14 cellular contexts compared by ENCODE assay signal in the genomic region with DNA sequence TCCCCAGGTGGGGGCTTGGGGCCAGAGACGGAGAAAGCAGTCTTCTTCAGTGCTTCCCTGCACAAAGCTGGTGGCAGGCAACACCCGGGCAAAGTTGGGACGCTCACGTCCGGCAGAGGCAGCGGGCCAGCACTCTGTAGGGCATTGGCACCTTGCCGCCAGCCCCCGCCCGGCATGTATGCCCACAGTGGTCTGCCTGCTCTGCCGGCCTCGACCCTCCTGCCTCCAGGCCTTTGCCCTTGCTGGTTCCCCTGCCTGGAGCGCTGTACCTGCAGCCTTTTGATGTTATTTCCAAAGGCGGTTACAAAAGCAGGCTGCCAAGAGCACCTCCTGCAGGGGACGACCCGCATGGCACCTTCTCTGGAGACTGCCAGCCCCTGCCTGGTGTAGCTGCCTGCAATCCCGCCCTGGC. TPM values are rescaled to one million over a fixed set of nuclear protein-coding genes. Genes with fewer than 3 reads are reported as not detected.
DNase-seq lines count a peak whose midpoint lies in the region; ATAC-seq, FAIRE-seq and TF ChIP-seq lines count a peak whose summit lies in the region.
"Had no signal": no experiment of that assay in that cellular context is flagged by ENCODE, and none has a peak within 500 bp of the region (broad histone marks: within the 10 kb centered on the region; RNA-seq: fewer than 3 reads in every experiment).

No MANE protein-coding gene starts in this region.

- ATAC-seq in GM12878 = no peak
- no peak for ATAC-seq in left lobe of liver
- ATAC-seq: esophagus mucosa had no signal

- H3K4me2 ChIP-seq in GM12878 (ENCODE audit: control insufficient read depth, insufficient read depth) = no peak overlapping the region
- H3K4me2 ChIP-seq in keratinocyte (ENCODE audit: control insufficient read depth, extremely low read depth, insufficient read depth, low read depth, low read length) = no peak overlapping the region

- H3K27ac ChIP-seq in AG04450 (ENCODE audit: low read depth, low read length) (no peak overlapping the region), GM12878 (ENCODE audit: control insufficient read depth, insufficient read depth) (no peak overlapping the region), keratinocyte (ENCODE audit: control insufficient read depth, insufficient read depth, low read length) (no peak overlapping the region)
- H3K27ac ChIP-seq: HL-60 had no signal

- H3K36me3 ChIP-seq in H7 (replicated peaks; ENCODE audit: control insufficient read depth, insufficient read depth, low read length) (no peaks in the 10 kb centered on the region), GM12878 (ENCODE audit: control insufficient read depth in 2 of 2, insufficient read depth in 2 of 2, low read length in 1 of 2) (no peaks in the 10 kb centered on the region), keratinocyte (ENCODE audit: control insufficient read depth in 2 of 2, extremely low read depth in 1 of 2, insufficient read depth in 2 of 2, low read length in 2 of 2) (no peaks in the 10 kb centered on the region), HAP-1 (replicated peaks) (no peaks in the 10 kb centered on the region)

- no peaks in the 10 kb centered on the region for H3K79me2 ChIP-seq in GM12878 (ENCODE audit: control insufficient read depth, insufficient read depth, low read length)
- no peaks in the 10 kb centered on the region for H3K79me2 ChIP-seq in keratinocyte (ENCODE audit: control insufficient read depth, insufficient read depth, low read length)

- H3K4me1 ChIP-seq in GM12878 (ENCODE audit: control insufficient read depth, insufficient read depth, low read length) (no peaks in the 10 kb centered on the region), keratinocyte (ENCODE audit: control insufficient read depth, extremely low read depth, insufficient read depth, low read length) (peaks cover 8% of the 10 kb centered on the region), HAP-1 (no peaks in the 10 kb centered on the region)

- no TSS peak for BruUV-seq in GM12878 (replicated peaks; lab: Mats Ljungman, UMichigan)

- TF ChIP-seq EP300 in GM12878 (IDR thresholded peaks at IDR 0.05; ENCODE audit: borderline replicate concordance in 1 of 2, control insufficient read depth in 1 of 2, low read depth in 2 of 2, low read length in 2 of 2) = no peak

- no peak overlapping the region for H3K9ac ChIP-seq in GM12878 (ENCODE audit: control insufficient read depth, insufficient read depth, low read length)
- H3K9ac ChIP-seq in keratinocyte (ENCODE audit: control insufficient read depth, extremely low read depth, insufficient read depth, low read length) = no peak overlapping the region

- H3K9me3 ChIP-seq in AG04450 (ENCODE audit: control insufficient read depth, insufficient read depth, low read length) = peaks cover 19% of the 10 kb centered on the region
- no peaks in the 10 kb centered on the region; the same call in 2 of the 3 replicates for H3K9me3 ChIP-seq in GM12878 (replicated peaks; ENCODE audit: control insufficient read depth, insufficient read depth, low read length)
- H3K9me3 ChIP-seq in keratinocyte (ENCODE audit: control insufficient read depth, low read depth, low read length) = peaks cover under 1% of the 10 kb centered on the region
- no peaks in the 10 kb centered on the region for H3K9me3 ChIP-seq in HAP-1

- SMC1A ChIA-PET in GM12878 (lab: Charles Lee; ENCODE audit: uncharacterized antibody, unreplicated experiment) = no interaction called here

- WGBS in GM12878 (ENCODE audit: insufficient coverage, insufficient replicate concordance, low lambda C conversion rate, missing lambda C conversion rate) = 62% methylated on average over 16 of the region's 16 CpGs

- H2AFZ ChIP-seq in GM12878 (ENCODE audit: control insufficient read depth, low read depth, low read length) (no peak overlapping the region), keratinocyte (ENCODE audit: control insufficient read depth, low read length) (no peak overlapping the region)

- no peak overlapping the region for H3K4me3 ChIP-seq in AG04450 (ENCODE audit: low read depth, low read length)
- H3K4me3 ChIP-seq in H7 (ENCODE audit: insufficient read depth, low read depth, low read length) = no peak overlapping the region
- no peak overlapping the region for H3K4me3 ChIP-seq in GM12878
- no peak overlapping the region for H3K4me3 ChIP-seq in keratinocyte (ENCODE audit: control insufficient read depth in 2 of 3, extremely low read depth in 1 of 3, insufficient read depth in 2 of 3, low read depth in 1 of 3, low read length in 3 of 3)
- H3K4me3 ChIP-seq in HAP-1 = no peak overlapping the region

- 0 out of 2 replicates have a peak, but pooled peaks have one; percentile 12 for TF ChIP-seq RAD21 in GM12878 (IDR thresholded peaks at IDR 0.05; ENCODE audit: insufficient read depth, low read depth, low read length)

- CTCF ChIA-PET in AG04450 (lab: Charles Lee) = no interaction called here
- CTCF ChIA-PET in GM12878 (lab: Yijun Ruan, JAX) = interaction anchor here (1.1 kb wide), 1 partner anchor 376 kb away, joined by 4 read pairs; no protein-coding TSS in a partner anchor

- no peak for TF ChIP-seq POLR2A in GM12878 (IDR thresholded peaks at IDR 0.05; ENCODE audit: low read depth, low read length)

- TF ChIP-seq CTCF in AG04450 (IDR thresholded peaks at IDR 0.05; ENCODE audit: low read depth, low read length) = peak; percentile 12; the same call in 1 of the 2 replicates
- no peak for TF ChIP-seq CTCF in GM12878 (IDR thresholded peaks at IDR 0.05 in 2 of 3, conservative IDR thresholded peaks at IDR 0.05 in 1 of 3; ENCODE audit: control insufficient read depth in 2 of 3, extremely low read depth in 1 of 3, insufficient read depth in 1 of 3, low read depth in 3 of 3, low read length in 3 of 3)
- peak; percentile 45 to 78 (median 60) for TF ChIP-seq CTCF in keratinocyte (optimal IDR thresholded peaks at IDR 0.05 in 1 of 3, IDR thresholded peaks at IDR 0.05 in 1 of 3, conservative IDR thresholded peaks at IDR 0.05 in 1 of 3; ENCODE audit: extremely low read depth in 1 of 3, insufficient read depth in 2 of 3, low read length in 3 of 3)

- H4K20me1 ChIP-seq in GM12878 (ENCODE audit: control insufficient read depth, insufficient read depth) = no peaks in the 10 kb centered on the region
- no peaks in the 10 kb centered on the region for H4K20me1 ChIP-seq in keratinocyte (ENCODE audit: control insufficient read depth, extremely low read depth, insufficient read depth, low read length)

- RAD21 ChIA-PET in GM12878 (lab: Charles Lee; ENCODE audit: unreplicated experiment) = no interaction called here

- POLR2A ChIA-PET in AG04450 (lab: Yijun Ruan, JAX) = no interaction called here
- POLR2A ChIA-PET in GM12878 (lab: Charles Lee) = no interaction called here

- FAIRE-seq in GM12878 (lab: Jason Lieb, UNC) (no peak), keratinocyte (lab: Jason Lieb, UNC) (no peak)

- dilution Hi-C loops in keratinocyte (cut with MboI; ENCODE audit: extremely low pct_ligation_motif_present, low sequenced_read_pairs) = no loop called here

- in situ Hi-C loops in GM12878 (cut with MboI) = loop anchor here (25.0 kb wide), 1 partner anchor 518 kb away; no protein-coding TSS in a partner anchor
- in situ Hi-C loops in HAP-1 (cut with MboI; ENCODE audit: low sequenced_read_pairs) = no loop called here

- H3K9me1 ChIP-seq in keratinocyte (ENCODE audit: control insufficient read depth, extremely low read depth, insufficient read depth, low read length) = no peaks in the 10 kb centered on the region

- intact Hi-C loops in GM12878 (cut with micrococcal nuclease; ENCODE audit: unreplicated experiment) = no loop called here

- H3K27me3 ChIP-seq in AG04450 (ENCODE audit: control insufficient read depth, insufficient read depth, low read length) = no peaks in the 10 kb centered on the region
- no peaks in the 10 kb centered on the region for H3K27me3 ChIP-seq in H7 (ENCODE audit: control insufficient read depth, insufficient read depth, low read length)
- H3K27me3 ChIP-seq in GM12878 (replicated peaks in 1 of 2; ENCODE audit: control insufficient read depth in 2 of 2, insufficient read depth in 2 of 2, low read length in 1 of 2) = peaks cover 0 to 2% of the 10 kb centered on the region in 2 experiments; a peak in 1 of 4 replicates
- peaks cover 9% of the 10 kb centered on the region for H3K27me3 ChIP-seq in keratinocyte (ENCODE audit: control insufficient read depth, extremely low read depth, insufficient read depth, low read length)
- H3K27me3 ChIP-seq in HAP-1 (ENCODE audit: low read depth) = no peaks in the 10 kb centered on the region

- no peak for DNase-seq in AG04450 (ENCODE audit: low read depth, low spot score)
- peak; percentile 90 for DNase-seq in H7
- DNase-seq in GM12878 (ENCODE audit: low read depth, low spot score) = no peak
- no peak for DNase-seq in keratinocyte (ENCODE audit: low read depth, low spot score)
- DNase-seq in retina = no peak
- DNase-seq in NK-92 treated with Interleukin-12 subunit alpha and Interleukin-12 subunit beta, amount 100 ng/mL, for 24 hours (lab: John Stamatoyannopoulos, UW) = no peak
- no peak for DNase-seq in HAP-1 (ENCODE audit: low spot score in 2 of 2)
- DNase-seq in left lobe of liver (ENCODE audit: low spot score) = no peak
- DNase-seq: activated CD4-positive, alpha-beta T cell treated with anti-CD3 and anti-CD28 coated beads for 48 hours; central memory CD4-positive, alpha-beta T cell; GDM1; NCI-H2029 treated with DMSO at 0.1 percent for 48 hours had no signal

RNA-seq across cellular contexts. Expression of gene SHISAL1, which starts 56.5 kb away (rescaled TPM):
- polyA plus RNA-seq in AG04450 (2011; rRNA removed) (2.3 and 2.4 TPM in 2 replicates), GM12878 (2011; rRNA removed) (not detected in 2 replicates), GM12878 (2014; fragmentation: Illumina TruSeq; extraction: Trizol) (0.06 TPM in 1 of 2 replicates, not detected in the other), GM12878 (2014; fragmentation: Nextera tagmentation; extraction: Ambion mirVana) (not detected), GM12878 (2014; rRNA removed) (not detected in 2 replicates), GM12878 (2016; fragmentation: Nextera tagmentation; extraction: Ambion mirVana) (not detected), keratinocyte (0.18 to 1.5 TPM (median 0.24 TPM) in 3 replicates)
- polyA minus RNA-seq in AG04450 (2011; rRNA and poly(A)+ RNA removed) = 3.3 and 3.7 TPM in 2 replicates
- total RNA-seq in H7 (2014; rRNA removed; shearing (Covaris generic)) = 1.3 and 2.9 TPM in 2 replicates
- not detected in 2 replicates for total RNA-seq in GM12878 (2013; cell fraction: nucleolus; rRNA removed)
- total RNA-seq in GM12878 (2014; rRNA removed) (not detected in 2 replicates), GM12878 (2014; rRNA removed; fragmentation: Illumina TruSeq; extraction: Trizol) (not detected in 2 replicates), GM12878 (2021) (not detected in 2 replicates), left lobe of liver (0.10 TPM)
- not detected for polyA plus RNA-seq in GM12878 (2011; ENCODE audit: low read depth)
- polyA plus RNA-seq in GM12878 (2011; cell fraction: cytosol; rRNA removed) = not detected in 2 replicates
- not detected in 2 replicates for polyA plus RNA-seq in GM12878 (2011; cell fraction: nucleus; rRNA removed)
- 0.01 TPM in 1 of 2 replicates, not detected in the other for polyA plus RNA-seq in GM12878 (2012)
- not detected in 2 replicates for polyA minus RNA-seq in GM12878 (2011; rRNA and poly(A)+ RNA removed)
- 0.21 TPM in 1 of 2 replicates, not detected in the other for polyA minus RNA-seq in GM12878 (2011; cell fraction: cytosol; rRNA and poly(A)+ RNA removed)
- polyA minus RNA-seq in GM12878 (2011; cell fraction: nucleus; rRNA and poly(A)+ RNA removed) = not detected in 2 replicates
- polyA plus RNA-seq in keratinocyte (2011; ENCODE audit: low read depth) = 0.11 TPM
- polyA plus RNA-seq in keratinocyte (2011; cell fraction: cytosol; rRNA removed) = 0.36 and 0.40 TPM in 2 replicates
- polyA plus RNA-seq in keratinocyte (2011; cell fraction: nucleus; rRNA removed) = 1.6 and 2.2 TPM in 2 replicates
- polyA plus RNA-seq in keratinocyte (2012; ENCODE audit: low replicate concordance) = 0.15 and 0.34 TPM in 2 replicates
- 0.29 to 2.3 TPM (median 0.30 TPM) in 3 replicates for polyA minus RNA-seq in keratinocyte
- polyA minus RNA-seq in keratinocyte (2011; cell fraction: cytosol; rRNA and poly(A)+ RNA removed) = 0.58 TPM
- 1.3 and 2.6 TPM in 2 replicates for polyA minus RNA-seq in keratinocyte (2011; cell fraction: nucleus; rRNA and poly(A)+ RNA removed)

Comparison
In these comparisons a context has a peak if more than half of its experiments do, and no peak if none do; other contexts are left out.
1. CTCF ChIP-seq: peak in AG04450 (single experiment) and keratinocyte (3 of 3); none in GM12878 (0 of 3).